Comparison of ENCODE assay signal across 14 cellular contexts in the genomic region with DNA sequence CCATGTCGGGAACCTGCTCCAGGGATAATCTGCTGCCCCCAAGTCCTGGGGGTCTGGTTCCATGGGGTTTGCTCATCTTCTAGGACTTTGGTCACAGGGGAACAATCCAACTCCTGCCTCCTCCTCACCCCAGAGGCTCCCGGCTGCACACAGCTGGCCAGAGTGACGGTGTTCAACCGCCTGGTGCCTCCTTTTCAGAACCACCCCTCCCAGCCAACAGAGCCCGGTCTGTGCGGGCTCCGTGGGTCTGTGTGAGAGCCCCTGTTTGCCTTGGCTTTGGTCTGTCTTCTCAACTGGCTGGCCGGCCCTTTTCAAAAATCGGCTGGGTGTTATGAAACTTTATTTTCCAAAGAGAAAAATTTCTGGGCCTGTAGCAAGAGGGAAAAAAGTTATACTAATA.
"Had no signal": no experiment of that assay in that cellular context is flagged by ENCODE, and none has a peak within 500 bp of the region (broad histone marks: within the 10 kb centered on the region; RNA-seq: fewer than 3 reads in every experiment).

No MANE protein-coding gene starts in this region.

- ATAC-seq: activated CD4-positive, CD25-positive, alpha-beta regulatory T cell treated with anti-CD3 and anti-CD28 coated beads, Interleukin-2, amount 50 U/mL, for 24 hours; gastroesophageal sphincter had no signal

- H3K27me3 ChIP-seq: gastroesophageal sphincter, suprapubic skin had no signal

- H3K4me3 ChIP-seq: gastroesophageal sphincter, lung, skin epidermis, suprapubic skin had no signal

- DNase-seq: activated CD4-positive, alpha-beta T cell treated with anti-CD3 and anti-CD28 coated beads, Interleukin-2, amount 10 ng/mL, durations not matched to agents 7 days and 5 days; activated CD8-positive, alpha-beta memory T cell treated with anti-CD3 and anti-CD28 coated beads, Interleukin-2, amount 50 U/mL, for 48 hours; activated effector memory CD4-positive, alpha-beta T cell treated with Interleukin-2 at 50 U/mL for 16 hours; activated naive CD4-positive, alpha-beta T cell treated with anti-CD3 and anti-CD28 coated beads, Interleukin-2, amount 50 U/mL, for 16 hours; activated T-cell treated with anti-CD3 and anti-CD28 coated beads, Interleukin-2, amount 50 U/mL, for 48 hours; dermis blood vessel endothelial cell; occipital lobe; stimulated activated CD4-positive, alpha-beta T cell treated with anti-CD3 and anti-CD28 coated beads, Interleukin-15, amount 100 ng/mL, for 24 hours; stimulated activated CD4-positive, alpha-beta T cell treated with anti-CD3 and anti-CD28 coated beads, Interleukin-2, amount 100 ng/mL, for 48 hours had no signal

- H3K9me3 ChIP-seq: gastroesophageal sphincter, suprapubic skin had no signal

- H3K36me3 ChIP-seq: gastroesophageal sphincter, suprapubic skin had no signal

- H3K27ac ChIP-seq: gastroesophageal sphincter, suprapubic skin had no signal
